8 cellular contexts compared by ENCODE assay signal in the genomic region with DNA sequence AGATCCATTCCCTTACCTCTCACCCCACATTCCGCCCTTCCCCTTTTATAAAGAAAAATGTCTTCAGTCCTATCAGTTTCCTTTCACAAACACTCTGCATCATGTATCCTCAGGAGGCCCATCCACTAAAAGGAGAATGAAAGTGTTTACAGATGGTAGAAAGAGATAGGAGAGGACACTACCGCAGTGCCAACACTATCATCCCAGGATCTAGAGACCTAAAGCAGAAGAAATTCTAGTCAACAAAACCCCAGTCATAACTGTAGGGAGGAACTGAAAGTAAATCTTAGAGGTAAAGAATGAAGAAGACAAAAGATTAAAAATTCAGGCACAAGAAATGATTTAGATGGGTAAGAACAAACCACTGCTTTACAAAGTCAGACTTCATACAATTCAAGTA.
DNase-seq lines count a peak whose midpoint lies in the region; ATAC-seq and TF ChIP-seq lines count a peak whose summit lies in the region.

No MANE protein-coding gene starts in this region.

- H3K4me2 ChIP-seq in hepatocyte = peak overlapping the region; percentile 8
- no peak overlapping the region for H3K4me2 ChIP-seq in MM.1S (ENCODE audit: low read depth, low read length)

- WGBS in hepatocyte (ENCODE audit: low lambda C conversion rate, missing lambda C conversion rate) = 52% methylated on average over 2 of the region's 2 CpGs

- no peaks in the 10 kb centered on the region for H3F3A ChIP-seq in MM.1S (ENCODE audit: insufficient read depth, low read length)

- peaks cover 4% of the 10 kb centered on the region for H3K4me1 ChIP-seq in hepatocyte (ENCODE audit: insufficient read depth)
- H3K4me1 ChIP-seq in MM.1S (ENCODE audit: low read length) = no peaks in the 10 kb centered on the region

- H3K36me3 ChIP-seq in hepatocyte (replicated peaks; ENCODE audit: insufficient read depth, low read depth) (no peaks in the 10 kb centered on the region), MM.1S (replicated peaks; ENCODE audit: insufficient read depth, low read length) (no peaks in the 10 kb centered on the region)

- no peak overlapping the region for H2AFZ ChIP-seq in hepatocyte
- no peak overlapping the region for H2AFZ ChIP-seq in MM.1S (ENCODE audit: low read length)

- no peak overlapping the region for H3K27ac ChIP-seq in hepatocyte
- no peak overlapping the region for H3K27ac ChIP-seq in MM.1S (ENCODE audit: low read length)

- TF ChIP-seq CTCF in hepatocyte (IDR thresholded peaks at IDR 0.05; ENCODE audit: poor library complexity) (no peak), MM.1S (IDR thresholded peaks at IDR 0.05; ENCODE audit: low read length) (no peak)

- H3K9ac ChIP-seq in MM.1S (ENCODE audit: low read length) = no peak overlapping the region

- DNase-seq in M059J (ENCODE audit: low read depth) (peak; percentile 57), hepatocyte (ENCODE audit: low spot score) (no peak), islet precursor cell (no peak), NCI-H1436 (lab: John Stamatoyannopoulos, UW) (no peak), MM.1S (no peak), NCI-H1105 treated with DMSO at 0.1 percent for 48 hours (lab: John Stamatoyannopoulos, UW) (no peak)

- no peak overlapping the region for H3K4me3 ChIP-seq in hepatocyte
- no peak overlapping the region for H3K4me3 ChIP-seq in MM.1S (ENCODE audit: low read length)

- no peaks in the 10 kb centered on the region for H3K9me2 ChIP-seq in hepatocyte (replicated peaks; ENCODE audit: insufficient read depth)
- H3K9me2 ChIP-seq in MM.1S (replicated peaks; ENCODE audit: insufficient read depth, low read length) = no peaks in the 10 kb centered on the region

- H4K20me1 ChIP-seq in hepatocyte (ENCODE audit: insufficient read depth, poor library complexity, severe bottlenecking) (peaks cover 4% of the 10 kb centered on the region), MM.1S (ENCODE audit: insufficient read depth, low read length) (no peaks in the 10 kb centered on the region)

- ATAC-seq in GM18499 (IDR thresholded peaks at IDR 0.05; ENCODE audit: insufficient read depth, unreplicated experiment) = peak; percentile 74
- ATAC-seq in GM21576 (IDR thresholded peaks at IDR 0.05; ENCODE audit: unreplicated experiment) = peak; percentile 85

- H3K79me2 ChIP-seq in hepatocyte = peaks cover 82% of the 10 kb centered on the region
- H3K79me2 ChIP-seq in MM.1S (ENCODE audit: low read length) = peaks cover 41% of the 10 kb centered on the region

- H3K27me3 ChIP-seq in hepatocyte (no peaks in the 10 kb centered on the region), MM.1S (replicated peaks; ENCODE audit: insufficient read depth, low read length) (no peaks in the 10 kb centered on the region)

- H3K9me3 ChIP-seq in hepatocyte (ENCODE audit: low read depth) (no peaks in the 10 kb centered on the region), MM.1S (replicated peaks; ENCODE audit: insufficient read depth, low read length) (no peaks in the 10 kb centered on the region)
